12 cellular contexts compared by ENCODE assay signal in genomic region chr1:235468970-235469369, GRCh38. TPM values are rescaled to one million over a fixed set of nuclear protein-coding genes. Genes with fewer than 3 reads are reported as not detected.
DNase-seq lines count a peak whose midpoint lies in the region; ATAC-seq, FAIRE-seq and TF ChIP-seq lines count a peak whose summit lies in the region.
"Had no signal": no experiment of that assay in that cellular context is flagged by ENCODE, and none has a peak within 500 bp of the region (broad histone marks: within the 10 kb centered on the region; RNA-seq: fewer than 3 reads in every experiment).

No MANE protein-coding gene starts in this region.

- H3K9me2 ChIP-seq in MM.1S (replicated peaks; ENCODE audit: insufficient read depth, low read length): no peaks in the 10 kb centered on the region

- H3K27ac Mint-ChIP-seq in natural killer cell treated with Interleukin-12 subunit alpha and Interleukin-12 subunit beta and Interleukin-15 and Interleukin-18, amount 100 ng/mL, for 72 hours: no peak overlapping the region
- H3K27ac Mint-ChIP-seq: nephron had no signal

- FAIRE-seq in islet of Langerhans (lab: Jason Lieb, UNC): peak; percentile 30

- H4K20me1 ChIP-seq in MM.1S (ENCODE audit: insufficient read depth, low read length): no peaks in the 10 kb centered on the region

- H3K4me2 ChIP-seq in MM.1S (ENCODE audit: low read depth, low read length): no peak overlapping the region

- in situ Hi-C loops in astrocyte of the spinal cord (cut with HindIII; ENCODE audit: low sequenced_read_pairs): no loop called here

- no peaks in the 10 kb centered on the region for H3F3A ChIP-seq in MM.1S (ENCODE audit: insufficient read depth, low read length)

- H3K36me3 ChIP-seq in MM.1S (replicated peaks; ENCODE audit: insufficient read depth, low read length): 0 out of 2 replicates have a peak, but pooled peaks cover 2% of the 10 kb centered on the region

- H3K4me1 Mint-ChIP-seq in natural killer cell treated with Interleukin-12 subunit alpha and Interleukin-12 subunit beta and Interleukin-15 and Interleukin-18, amount 100 ng/mL, for 72 hours (ENCODE audit: low read depth in 2 of 2): no peaks in the 10 kb centered on the region
- H3K4me1 Mint-ChIP-seq: nephron had no signal

- H3K9me3 Mint-ChIP-seq in natural killer cell treated with Interleukin-12 subunit alpha and Interleukin-12 subunit beta and Interleukin-15 and Interleukin-18, amount 100 ng/mL, for 72 hours: no peaks in the 10 kb centered on the region
- H3K9me3 Mint-ChIP-seq: nephron had no signal

- no peak overlapping the region for H3K9ac ChIP-seq in MM.1S (ENCODE audit: low read length)

- no peaks in the 10 kb centered on the region for H3K27me3 Mint-ChIP-seq in natural killer cell treated with Interleukin-12 subunit alpha and Interleukin-12 subunit beta and Interleukin-15 and Interleukin-18, amount 100 ng/mL, for 72 hours

- no peaks in the 10 kb centered on the region for H3K27me3 ChIP-seq in MM.1S (replicated peaks; ENCODE audit: insufficient read depth, low read length)

- no peak overlapping the region for H3K4me3 ChIP-seq in astrocyte of the spinal cord (ENCODE audit: low read depth, low read length)
- no peak overlapping the region for H3K4me3 ChIP-seq in MM.1S (ENCODE audit: low read length)

- no peak for TF ChIP-seq RAD21 in Ishikawa (IDR thresholded peaks at IDR 0.05; ENCODE audit: low read depth)

- no peaks in the 10 kb centered on the region for H3K36me3 Mint-ChIP-seq in natural killer cell treated with Interleukin-12 subunit alpha and Interleukin-12 subunit beta and Interleukin-15 and Interleukin-18, amount 100 ng/mL, for 72 hours

- no peak overlapping the region for H3K27ac ChIP-seq in MM.1S (ENCODE audit: low read length)

- TF ChIP-seq CTCF in astrocyte of the spinal cord (IDR thresholded peaks at IDR 0.05; ENCODE audit: low read depth, low read length): peak; percentile 18
- no peak for TF ChIP-seq CTCF in MM.1S (IDR thresholded peaks at IDR 0.05; ENCODE audit: low read length)

- no peak for ATAC-seq in natural killer cell treated with Interleukin-12 subunit alpha and Interleukin-12 subunit beta and Interleukin-15 and Interleukin-18, amount 100 ng/mL, for 72 hours

- no peaks in the 10 kb centered on the region for H3K4me1 ChIP-seq in MM.1S (ENCODE audit: low read length)

- peak; percentile 12 for DNase-seq in AG20443 (ENCODE audit: low spot score)
- peak; percentile 73 for DNase-seq in astrocyte of the spinal cord (ENCODE audit: low read depth, low spot score)
- no peak for DNase-seq in natural killer cell treated with Interleukin-12 subunit alpha and Interleukin-12 subunit beta and Interleukin-15 and Interleukin-18, amount 100 ng/mL, for 72 hours (ENCODE audit: low spot score)
- no peak for DNase-seq in MM.1S
- no peak for DNase-seq in SKM-1 (lab: John Stamatoyannopoulos, UW; ENCODE audit: unreplicated experiment)
- DNase-seq in activated CD4-positive, alpha-beta T cell treated with anti-CD3 and anti-CD28 coated beads, Interleukin-2, amount 50 U/mL, for 4 hours: no peak
- DNase-seq: amygdala, NCI-H2107, T-helper 9 cell had no signal

- H3K79me2 ChIP-seq in MM.1S (ENCODE audit: low read length): no peaks in the 10 kb centered on the region

- no peaks in the 10 kb centered on the region for H3K9me3 ChIP-seq in MM.1S (replicated peaks; ENCODE audit: insufficient read depth, low read length)

- peak; percentile 13; the same call in 1 of the 2 replicates for TF ChIP-seq EP300 in Ishikawa (IDR thresholded peaks at IDR 0.05; ENCODE audit: borderline replicate concordance)

- H3K4me3 Mint-ChIP-seq in natural killer cell treated with Interleukin-12 subunit alpha and Interleukin-12 subunit beta and Interleukin-15 and Interleukin-18, amount 100 ng/mL, for 72 hours: no peak overlapping the region
- H3K4me3 Mint-ChIP-seq: nephron had no signal

- no peak overlapping the region for H2AFZ ChIP-seq in MM.1S (ENCODE audit: low read length)

TF ChIP-seq in Ishikawa, 13 proteins besides CTCF, POLR2A, EP300 and RAD21:
- peak; percentile 82; the same call in 1 of the 2 replicates for TF ChIP-seq TEAD4 (IDR thresholded peaks at IDR 0.05)
- TF ChIP-seq USF1 (IDR thresholded peaks at IDR 0.05): no peak
- no peak for TF ChIP-seq YY1 (IDR thresholded peaks at IDR 0.05; ENCODE audit: low read depth)
- TF ChIP-seq MAX (IDR thresholded peaks at IDR 0.05): no peak
- no peak for TF ChIP-seq TAF1 (IDR thresholded peaks at IDR 0.05; ENCODE audit: low read depth)
- TF ChIP-seq FOXM1 (IDR thresholded peaks at IDR 0.05; ENCODE audit: borderline replicate concordance, low read depth): no peak

RNA-seq across cellular contexts. Expression of gene B3GALNT2, which starts 35.3 kb away (rescaled TPM):
- total RNA-seq in natural killer cell treated with Interleukin-12 subunit alpha and Interleukin-12 subunit beta and Interleukin-15 and Interleukin-18, amount 100 ng/mL, for 72 hours: 10 to 100 TPM; 10.3 to 25.9 TPM

Comparison
In these comparisons a context has a peak if more than half of its experiments do, and no peak if none do; other contexts are left out.
1. DNase-seq: peak in AG20443 (single experiment) and astrocyte of the spinal cord (single experiment); none in natural killer cell treated with Interleukin-12 subunit alpha and Interleukin-12 subunit beta and Interleukin-15 and Interleukin-18, amount 100 ng/mL, for 72 hours (single experiment), MM.1S (single experiment), SKM-1 (single experiment) and activated CD4-positive, alpha-beta T cell treated with anti-CD3 and anti-CD28 coated beads, Interleukin-2, amount 50 U/mL, for 4 hours (0 of 2).